Comparison of ENCODE assay signal across 1 cellular context in the genomic region with DNA sequence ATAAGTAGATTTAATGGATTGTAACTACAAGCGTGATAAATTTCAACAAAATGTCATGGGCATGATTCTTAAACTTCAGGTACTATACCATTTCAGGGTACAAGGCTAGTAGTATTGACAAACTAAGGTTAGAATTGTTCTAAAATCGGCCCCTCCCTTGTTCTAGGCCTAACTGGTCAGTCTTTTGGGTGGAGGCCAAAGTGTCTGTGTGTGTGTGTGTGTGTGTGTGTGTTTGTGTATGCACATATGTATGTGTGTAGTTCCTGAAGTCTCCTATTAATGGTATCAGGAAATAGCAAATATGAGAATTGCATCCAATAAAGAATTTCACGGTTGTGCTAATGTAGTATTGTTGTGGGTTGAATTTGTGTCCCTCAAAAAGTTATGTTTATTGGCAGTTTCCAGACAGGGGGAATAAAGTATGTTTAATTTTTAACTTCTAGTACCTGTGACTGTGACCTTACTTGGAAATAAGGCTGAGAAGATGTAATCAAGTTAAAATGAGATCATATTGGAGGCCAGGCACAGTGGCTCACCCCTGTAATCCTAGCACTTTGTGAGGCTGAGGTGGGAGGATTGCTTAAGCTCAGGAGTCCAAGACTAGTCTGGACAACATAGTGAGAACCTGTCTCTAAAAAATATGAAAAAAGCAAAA.
TF ChIP-seq lines count a peak whose summit lies in the region.

No MANE protein-coding gene starts in this region.

TF ChIP-seq in IMR-90, 13 proteins besides CTCF, POLR2A, EP300 and RAD21 (continued from another document):
- no peak for TF ChIP-seq ELK1 (IDR thresholded peaks at IDR 0.05; ENCODE audit: borderline replicate concordance, low read depth, low read length)
TF ChIP-seq in IMR-90: peak in this region for 0.
